9 cellular contexts compared by ENCODE assay signal in genomic region chr6:43856005-43856765, GRCh38.
DNase-seq lines count a peak whose midpoint lies in the region; ATAC-seq, FAIRE-seq and TF ChIP-seq lines count a peak whose summit lies in the region.
"Had no signal": no experiment of that assay in that cellular context is flagged by ENCODE, and none has a peak within 500 bp of the region (broad histone marks: within the 10 kb centered on the region; RNA-seq: fewer than 3 reads in every experiment).

No MANE protein-coding gene starts in this region.

- WGBS in adrenal gland, 4 donors, result 57 to 67% (median 66%) methylated on average over 5 to 6 of the region's 6 CpGs

- ATAC-seq in HG02840 (IDR thresholded peaks at IDR 0.05; ENCODE audit: low FRiP score, unreplicated experiment) (no peak), HG03442 (IDR thresholded peaks at IDR 0.05; ENCODE audit: unreplicated experiment) (no peak)

- H3K4me3 ChIP-seq in adrenal gland, result no peak overlapping the region

- H3K27me3 ChIP-seq in adrenal gland, result no peaks in the 10 kb centered on the region

- H3K27ac ChIP-seq in 22Rv1 (no peak overlapping the region), adrenal gland (peak overlapping the region in 1 of 5 donors; percentile 30)
- H3K27ac ChIP-seq: C4-2B had no signal

- H3K9me3 ChIP-seq in adrenal gland (replicated peaks in 1 of 3), result no peaks in the 10 kb centered on the region

- FAIRE-seq in islet of Langerhans (lab: Jason Lieb, UNC), result peak; percentile 5

- H3K36me3 ChIP-seq in adrenal gland (replicated peaks in 1 of 2), result no peaks in the 10 kb centered on the region

- TF ChIP-seq CTCF in 22Rv1 (IDR thresholded peaks at IDR 0.05) (peak; percentile 56), adrenal gland (IDR thresholded peaks at IDR 0.05) (peak; percentile 20 to 72 (median 58))

- no peak for TF ChIP-seq POLR2A in adrenal gland (IDR thresholded peaks at IDR 0.05)

- no peaks in the 10 kb centered on the region for H3K4me1 ChIP-seq in adrenal gland (replicated peaks in 1 of 2)

- intact Hi-C loops in adrenal gland (cut with DNase I), result no loop called here

- DNase-seq in HT-29 (ENCODE audit: low spot score) (peak; percentile 92), adrenal gland (peak; percentile 44 to 84 (median 68)), putamen (ENCODE audit: low spot score) (no peak), NCI-H187 treated with DMSO at 0.1 percent for 48 hours (lab: John Stamatoyannopoulos, UW) (no peak)

Comparison
In these comparisons a context has a peak if more than half of its experiments do, and no peak if none do; other contexts are left out.
1. DNase-seq: peak in HT-29 (single experiment) and adrenal gland (7 of 7); none in putamen (single experiment) and NCI-H187 treated with DMSO at 0.1 percent for 48 hours (single experiment).